18 cellular contexts compared by ENCODE assay signal in genomic region chr4:141283563-141283962, GRCh38.
DNase-seq lines count a peak whose midpoint lies in the region; ATAC-seq and TF ChIP-seq lines count a peak whose summit lies in the region.
"Had no signal": no experiment of that assay in that cellular context is flagged by ENCODE, and none has a peak within 500 bp of the region (broad histone marks: within the 10 kb centered on the region; RNA-seq: fewer than 3 reads in every experiment).

No MANE protein-coding gene starts in this region.

- H3K4me1 ChIP-seq in GM23248 (ENCODE audit: insufficient read depth) = no peaks in the 10 kb centered on the region
- no peaks in the 10 kb centered on the region for H3K4me1 ChIP-seq in Loucy (ENCODE audit: insufficient read depth, low read length, poor library complexity, severe bottlenecking)
- H3K4me1 ChIP-seq in body of pancreas = no peaks in the 10 kb centered on the region
- H3K4me1 ChIP-seq: BLaER1 had no signal

- no peaks in the 10 kb centered on the region for H3K27me3 ChIP-seq in GM23248 (replicated peaks; ENCODE audit: insufficient read depth)
- H3K27me3 ChIP-seq in Loucy (ENCODE audit: insufficient read depth, low read length, poor library complexity, severe bottlenecking) = no peaks in the 10 kb centered on the region
- H3K27me3 ChIP-seq in body of pancreas = no peaks in the 10 kb centered on the region
- H3K27me3 ChIP-seq: BLaER1 had no signal

- DNase-seq in GM04504 (ENCODE audit: low read depth) = peak; percentile 16
- DNase-seq in GM23248 = no peak
- DNase-seq in amniotic stem cell (lab: John Stamatoyannopoulos, UW) = no peak
- no peak for DNase-seq in putamen (ENCODE audit: low spot score)
- DNase-seq in body of pancreas = no peak
- DNase-seq: Caco-2; CD4-positive, CD25-positive, alpha-beta regulatory T cell; CD8-positive, alpha-beta T cell; DMS153; DND-41; H9 had no signal

- H3K4me3 ChIP-seq in GM23248 (no peak overlapping the region), Loucy (ENCODE audit: low read length, poor library complexity, severe bottlenecking) (no peak overlapping the region), body of pancreas (no peak overlapping the region)
- H3K4me3 ChIP-seq: BLaER1, GM12878, GM23338 had no signal

- H2AFZ ChIP-seq in GM23248 = peak overlapping the region; percentile 11; the same call in 1 of the 2 replicates
- H2AFZ ChIP-seq in Loucy (ENCODE audit: low read length) = peak overlapping the region; percentile 42; the same call in 1 of the 2 replicates

- H4K20me1 ChIP-seq in GM23248 (ENCODE audit: insufficient read depth) (no peaks in the 10 kb centered on the region), Loucy (ENCODE audit: insufficient read depth, low read length, poor library complexity, severe bottlenecking) (no peaks in the 10 kb centered on the region)
- H4K20me1 ChIP-seq: BLaER1 had no signal

- H3K9ac ChIP-seq in GM23248 (no peak overlapping the region), Loucy (ENCODE audit: low read depth, low read length, poor library complexity, severe bottlenecking) (no peak overlapping the region)
- H3K9ac ChIP-seq: BLaER1 had no signal

- intact Hi-C loops in body of pancreas (cut with DNase I) = no loop called here

- H3F3A ChIP-seq in GM23248 (ENCODE audit: insufficient read depth) = no peaks in the 10 kb centered on the region
- H3F3A ChIP-seq in Loucy (ENCODE audit: low read depth) = no peaks in the 10 kb centered on the region

- H3K9me2 ChIP-seq in GM23248 (ENCODE audit: insufficient read depth) = no peaks in the 10 kb centered on the region
- no peaks in the 10 kb centered on the region for H3K9me2 ChIP-seq in Loucy (replicated peaks; ENCODE audit: low read depth, low read length)

- TF ChIP-seq CTCF in Loucy (conservative IDR thresholded peaks at IDR 0.05; ENCODE audit: low read length) (no peak), body of pancreas (IDR thresholded peaks at IDR 0.05) (no peak)

- no peak overlapping the region for H3K4me2 ChIP-seq in GM23248 (ENCODE audit: unreplicated experiment)
- no peak overlapping the region for H3K4me2 ChIP-seq in Loucy (ENCODE audit: low read depth, low read length, poor library complexity, severe bottlenecking)
- H3K4me2 ChIP-seq: BLaER1, GM23338 had no signal

- in situ Hi-C loops in GM23248 (cut with MboI) = no loop called here

- WGBS in GM23248 (ENCODE audit: low coverage in 1 of 2, low lambda C conversion rate in 2 of 2, missing lambda C conversion rate in 2 of 2), 2 experiments = 49 to 55% methylated on average over 2 of the region's 2 CpGs
- 97% methylated on average over 2 of the region's 2 CpGs for WGBS in body of pancreas, 2 donors

- H3K27ac ChIP-seq in GM23248 (no peak overlapping the region), body of pancreas (no peak overlapping the region)
- H3K27ac ChIP-seq: 22Rv1, BLaER1, C4-2B had no signal

- no peak for TF ChIP-seq POLR2A in body of pancreas (IDR thresholded peaks at IDR 0.05)

- H3K9me3 ChIP-seq in GM23248 (ENCODE audit: low read depth) (no peaks in the 10 kb centered on the region), Loucy (ENCODE audit: insufficient read depth, low read depth, low read length) (no peaks in the 10 kb centered on the region), body of pancreas (no peaks in the 10 kb centered on the region)
- H3K9me3 ChIP-seq: BLaER1, Caco-2 had no signal

- no peak for ATAC-seq in body of pancreas
- ATAC-seq: CD8-positive, alpha-beta T cell; GM12878; GM23338; HCT116 had no signal

- H3K79me2 ChIP-seq in GM23248 (ENCODE audit: insufficient read depth) (no peaks in the 10 kb centered on the region), Loucy (ENCODE audit: insufficient read depth, low read length) (no peaks in the 10 kb centered on the region)

- H3K36me3 ChIP-seq in GM23248 (ENCODE audit: low read depth) (no peaks in the 10 kb centered on the region), Loucy (ENCODE audit: insufficient read depth, low read length) (no peaks in the 10 kb centered on the region), body of pancreas (replicated peaks in 1 of 2; ENCODE audit: insufficient read depth in 1 of 2, low read depth in 2 of 2) (no peaks in the 10 kb centered on the region)
- H3K36me3 ChIP-seq: BLaER1 had no signal
